Comparison of ENCODE assay signal across 1 cellular context in the genomic region with DNA sequence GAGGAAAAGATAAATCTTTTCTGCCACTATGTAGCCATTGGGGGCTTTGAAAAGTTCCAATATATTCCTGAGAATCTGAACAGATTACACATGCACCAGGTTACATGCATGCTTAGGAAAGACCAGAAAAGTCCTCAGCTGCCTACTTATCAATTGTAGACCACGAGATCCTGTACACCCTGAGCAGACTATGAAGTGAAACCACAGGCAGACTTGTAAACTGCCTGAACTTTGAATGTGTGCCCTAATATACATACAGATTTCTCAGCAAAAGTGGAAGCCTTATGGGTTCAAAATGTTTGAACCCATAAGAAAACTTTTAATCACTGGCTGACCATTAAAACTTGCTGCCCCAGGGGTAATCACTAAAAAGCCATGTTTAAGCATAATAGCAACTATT.
TF ChIP-seq lines count a peak whose summit lies in the region.

No MANE protein-coding gene starts in this region.

TF ChIP-seq in SK-N-SH treated with all-trans-retinoic acid at 6 μM for 48 hours, 23 proteins besides CTCF, POLR2A, EP300 and RAD21 (continued from another document):
- TF ChIP-seq, protein P1, sequence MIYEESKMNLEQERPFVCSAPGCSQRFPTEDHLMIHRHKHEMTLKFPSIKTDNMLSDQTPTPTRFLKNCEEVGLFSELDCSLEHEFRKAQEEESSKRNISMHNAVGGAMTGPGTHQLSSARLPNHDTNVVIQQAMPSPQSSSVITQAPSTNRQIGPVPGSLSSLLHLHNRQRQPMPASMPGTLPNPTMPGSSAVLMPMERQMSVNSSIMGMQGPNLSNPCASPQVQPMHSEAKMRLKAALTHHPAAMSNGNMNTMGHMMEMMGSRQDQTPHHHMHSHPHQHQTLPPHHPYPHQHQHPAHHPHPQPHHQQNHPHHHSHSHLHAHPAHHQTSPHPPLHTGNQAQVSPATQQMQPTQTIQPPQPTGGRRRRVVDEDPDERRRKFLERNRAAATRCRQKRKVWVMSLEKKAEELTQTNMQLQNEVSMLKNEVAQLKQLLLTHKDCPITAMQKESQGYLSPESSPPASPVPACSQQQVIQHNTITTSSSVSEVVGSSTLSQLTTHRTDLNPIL (CRISPR knock-in tag; IDR thresholded peaks at IDR 0.05; ENCODE audit: low read depth): no peak
- TF ChIP-seq TOX (CRISPR knock-in tag; IDR thresholded peaks at IDR 0.05; ENCODE audit: borderline replicate concordance) (no peak), SNAI2 (CRISPR knock-in tag; IDR thresholded peaks at IDR 0.05) (no peak), ZC3H10 (CRISPR knock-in tag; IDR thresholded peaks at IDR 0.05) (no peak), ZNF70 (CRISPR knock-in tag; IDR thresholded peaks at IDR 0.05) (no peak), CSDC2 (CRISPR knock-in tag; IDR thresholded peaks at IDR 0.05) (no peak), PPARA (CRISPR knock-in tag; IDR thresholded peaks at IDR 0.05; ENCODE audit: borderline replicate concordance) (no peak), ESRRG (CRISPR knock-in tag; IDR thresholded peaks at IDR 0.05) (no peak), ZNF565 (CRISPR knock-in tag; conservative IDR thresholded peaks at IDR 0.05; ENCODE audit: low read depth) (no peak), RARB (CRISPR knock-in tag; IDR thresholded peaks at IDR 0.05) (no peak), ZFP3 (CRISPR knock-in tag; IDR thresholded peaks at IDR 0.05) (no peak), OSR1 (CRISPR knock-in tag; IDR thresholded peaks at IDR 0.05) (no peak)
- TF ChIP-seq, protein P2, sequence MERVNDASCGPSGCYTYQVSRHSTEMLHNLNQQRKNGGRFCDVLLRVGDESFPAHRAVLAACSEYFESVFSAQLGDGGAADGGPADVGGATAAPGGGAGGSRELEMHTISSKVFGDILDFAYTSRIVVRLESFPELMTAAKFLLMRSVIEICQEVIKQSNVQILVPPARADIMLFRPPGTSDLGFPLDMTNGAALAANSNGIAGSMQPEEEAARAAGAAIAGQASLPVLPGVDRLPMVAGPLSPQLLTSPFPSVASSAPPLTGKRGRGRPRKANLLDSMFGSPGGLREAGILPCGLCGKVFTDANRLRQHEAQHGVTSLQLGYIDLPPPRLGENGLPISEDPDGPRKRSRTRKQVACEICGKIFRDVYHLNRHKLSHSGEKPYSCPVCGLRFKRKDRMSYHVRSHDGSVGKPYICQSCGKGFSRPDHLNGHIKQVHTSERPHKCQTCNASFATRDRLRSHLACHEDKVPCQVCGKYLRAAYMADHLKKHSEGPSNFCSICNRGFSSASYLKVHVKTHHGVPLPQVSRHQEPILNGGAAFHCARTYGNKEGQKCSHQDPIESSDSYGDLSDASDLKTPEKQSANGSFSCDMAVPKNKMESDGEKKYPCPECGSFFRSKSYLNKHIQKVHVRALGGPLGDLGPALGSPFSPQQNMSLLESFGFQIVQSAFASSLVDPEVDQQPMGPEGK (CRISPR knock-in tag; IDR thresholded peaks at IDR 0.05; ENCODE audit: borderline replicate concordance): no peak
- TF ChIP-seq, protein P3, sequence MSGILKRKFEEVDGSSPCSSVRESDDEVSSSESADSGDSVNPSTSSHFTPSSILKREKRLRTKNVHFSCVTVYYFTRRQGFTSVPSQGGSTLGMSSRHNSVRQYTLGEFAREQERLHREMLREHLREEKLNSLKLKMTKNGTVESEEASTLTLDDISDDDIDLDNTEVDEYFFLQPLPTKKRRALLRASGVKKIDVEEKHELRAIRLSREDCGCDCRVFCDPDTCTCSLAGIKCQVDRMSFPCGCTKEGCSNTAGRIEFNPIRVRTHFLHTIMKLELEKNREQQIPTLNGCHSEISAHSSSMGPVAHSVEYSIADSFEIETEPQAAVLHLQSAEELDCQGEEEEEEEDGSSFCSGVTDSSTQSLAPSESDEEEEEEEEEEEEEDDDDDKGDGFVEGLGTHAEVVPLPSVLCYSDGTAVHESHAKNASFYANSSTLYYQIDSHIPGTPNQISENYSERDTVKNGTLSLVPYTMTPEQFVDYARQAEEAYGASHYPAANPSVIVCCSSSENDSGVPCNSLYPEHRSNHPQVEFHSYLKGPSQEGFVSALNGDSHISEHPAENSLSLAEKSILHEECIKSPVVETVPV (CRISPR knock-in tag; IDR thresholded peaks at IDR 0.05): no peak
